8 cellular contexts compared by ENCODE assay signal in genomic region chr2:174771631-174772491, GRCh38. TPM values are rescaled to one million over a fixed set of nuclear protein-coding genes. Genes with fewer than 3 reads are reported as not detected.
DNase-seq lines count a peak whose midpoint lies in the region; ATAC-seq and TF ChIP-seq lines count a peak whose summit lies in the region.

No MANE protein-coding gene starts in this region.

- peak; percentile 47 for DNase-seq in DMS79 (lab: John Stamatoyannopoulos, UW)
- DNase-seq in GM23248: peak; percentile 95
- peak; percentile 72 for DNase-seq in MM.1S
- peak; percentile 83 for DNase-seq in SW480 (ENCODE audit: low spot score)
- DNase-seq in choroid plexus epithelial cell (ENCODE audit: low read depth): peak; percentile 92
- peak; percentile 73 for DNase-seq in kidney glomerular epithelial cell (lab: John Stamatoyannopoulos, UW)
- peak; percentile 46 to 64 for DNase-seq in stimulated activated CD4-positive, alpha-beta T cell treated with anti-CD3 and anti-CD28 coated beads, Interleukin-2, amount 100 ng/mL, for 24 hours

- H2AFZ ChIP-seq in GM23248 (peak overlapping the region; percentile 68), MM.1S (ENCODE audit: low read length) (peak overlapping the region; percentile 69)

- no peak overlapping the region for H3K4me3 ChIP-seq in GM23248
- no peak overlapping the region for H3K4me3 ChIP-seq in MM.1S (ENCODE audit: low read length)
- no peak overlapping the region for H3K4me3 ChIP-seq in choroid plexus epithelial cell (ENCODE audit: low read depth, low read length)

- H3K27ac ChIP-seq in GM23248 (peak overlapping the region; percentile 61), MM.1S (ENCODE audit: low read length) (no peak overlapping the region)

- H3K9me2 ChIP-seq in GM23248 (ENCODE audit: insufficient read depth) (no peaks in the 10 kb centered on the region), MM.1S (replicated peaks; ENCODE audit: insufficient read depth, low read length) (no peaks in the 10 kb centered on the region)

- H3K27me3 ChIP-seq in GM23248 (replicated peaks; ENCODE audit: insufficient read depth) (no peaks in the 10 kb centered on the region), MM.1S (replicated peaks; ENCODE audit: insufficient read depth, low read length) (no peaks in the 10 kb centered on the region)

- no peaks in the 10 kb centered on the region for H3K9me3 ChIP-seq in GM23248 (ENCODE audit: low read depth)
- no peaks in the 10 kb centered on the region; the same call in 1 of the 2 replicates for H3K9me3 ChIP-seq in MM.1S (replicated peaks; ENCODE audit: insufficient read depth, low read length)

- H4K20me1 ChIP-seq in GM23248 (ENCODE audit: insufficient read depth): no peaks in the 10 kb centered on the region
- no peaks in the 10 kb centered on the region for H4K20me1 ChIP-seq in MM.1S (ENCODE audit: insufficient read depth, low read length)

- H3K36me3 ChIP-seq in GM23248 (ENCODE audit: low read depth) (no peaks in the 10 kb centered on the region), MM.1S (replicated peaks; ENCODE audit: insufficient read depth, low read length) (no peaks in the 10 kb centered on the region)

- TF ChIP-seq CTCF in MM.1S (IDR thresholded peaks at IDR 0.05; ENCODE audit: low read length): peak; percentile 83
- peak; percentile 95 for TF ChIP-seq CTCF in choroid plexus epithelial cell (conservative IDR thresholded peaks at IDR 0.05; ENCODE audit: low read depth, low read length)

- 31 to 32% methylated on average over 14 of the region's 14 CpGs for WGBS in GM23248 (ENCODE audit: low coverage in 1 of 2, low lambda C conversion rate in 2 of 2, missing lambda C conversion rate in 2 of 2), 2 experiments

- in situ Hi-C loops in GM23248 (cut with MboI): loop anchor here (5.0 kb wide), 1 partner anchor 215 kb away; no protein-coding TSS in a partner anchor

- H3F3A ChIP-seq in GM23248 (ENCODE audit: insufficient read depth) (0 out of 2 replicates have a peak, but pooled peaks cover 5% of the 10 kb centered on the region), MM.1S (ENCODE audit: insufficient read depth, low read length) (no peaks in the 10 kb centered on the region)

- H3K4me1 ChIP-seq in GM23248 (ENCODE audit: insufficient read depth): peaks cover 18% of the 10 kb centered on the region
- no peaks in the 10 kb centered on the region for H3K4me1 ChIP-seq in MM.1S (ENCODE audit: low read length)

- peak overlapping the region; percentile 56 for H3K9ac ChIP-seq in GM23248
- H3K9ac ChIP-seq in MM.1S (ENCODE audit: low read length): no peak overlapping the region

- H3K79me2 ChIP-seq in GM23248 (ENCODE audit: insufficient read depth): no peaks in the 10 kb centered on the region
- no peaks in the 10 kb centered on the region for H3K79me2 ChIP-seq in MM.1S (ENCODE audit: low read length)

- H3K4me2 ChIP-seq in GM23248 (ENCODE audit: unreplicated experiment) (peak overlapping the region; percentile 20), MM.1S (ENCODE audit: low read depth, low read length) (peak overlapping the region; percentile 41; the same call in 1 of the 2 replicates)

- no peak for ATAC-seq in GM18858 (IDR thresholded peaks at IDR 0.05; ENCODE audit: unreplicated experiment)

RNA-seq across cellular contexts. Expression of gene CHRNA1, which starts 7.6 kb away (rescaled TPM):
- not detected in 2 replicates for total RNA-seq in GM23248 (2014; rRNA removed; shearing (Covaris generic))
- polyA plus RNA-seq in GM23248 (2016; fragmentation: Nextera tagmentation; extraction: Ambion mirVana): 0.16 and 0.27 TPM in 2 replicates
